In genomic region chr13:30373727-30374126, GRCh38 we compare ENCODE assay signal across 13 cellular contexts. TPM values are rescaled to one million over a fixed set of nuclear protein-coding genes. Genes with fewer than 3 reads are reported as not detected.
DNase-seq lines count a peak whose midpoint lies in the region; ATAC-seq and TF ChIP-seq lines count a peak whose summit lies in the region.
"Had no signal": no experiment of that assay in that cellular context is flagged by ENCODE, and none has a peak within 500 bp of the region (broad histone marks: within the 10 kb centered on the region; RNA-seq: fewer than 3 reads in every experiment).

No MANE protein-coding gene starts in this region.

- H3K4me2 ChIP-seq in PC-3 (ENCODE audit: low read length): no peak overlapping the region
- H3K4me2 ChIP-seq in smooth muscle cell: no peak overlapping the region
- H3K4me2 ChIP-seq: SK-N-SH had no signal

- 88% methylated on average over 9 of the region's 9 CpGs for WGBS in smooth muscle cell (ENCODE audit: low lambda C conversion rate)

- H3K9ac ChIP-seq in mucosa of rectum (ENCODE audit: low read depth in 1 of 2, low read length in 2 of 2) (no peak overlapping the region), PC-3 (ENCODE audit: low read length) (no peak overlapping the region), smooth muscle cell (ENCODE audit: low read depth) (no peak overlapping the region)
- H3K9ac ChIP-seq: SK-N-SH had no signal

- no peaks in the 10 kb centered on the region for H3F3A ChIP-seq in PC-3 (ENCODE audit: low read length, unreplicated experiment)
- no peaks in the 10 kb centered on the region for H3F3A ChIP-seq in smooth muscle cell (ENCODE audit: low read depth)

- BruUV-seq in PC-3 (replicated peaks; lab: Mats Ljungman, UMichigan): no TSS peak

- DNase-seq in GM06990 (ENCODE audit: extremely low read depth, insufficient read length): no peak
- DNase-seq in activated CD4-positive, alpha-beta T cell treated with anti-CD3 and anti-CD28 coated beads for 36 hours: peak; percentile 67
- no peak for DNase-seq in right atrium auricular region (ENCODE audit: low spot score)
- DNase-seq in PC-3: no peak
- DNase-seq in smooth muscle cell (lab: John Stamatoyannopoulos, UW; ENCODE audit: unreplicated experiment): no peak
- DNase-seq: DMS 273 treated with DMSO at 0.1 percent for 48 hours, posterior cingulate gyrus, SK-N-SH had no signal

- H3K4me3 Mint-ChIP-seq in activated CD4-positive, alpha-beta T cell treated with anti-CD3 and anti-CD28 coated beads for 36 hours: peak overlapping the region; percentile 45

- H4K20me1 ChIP-seq in PC-3 (ENCODE audit: low read length) (no peaks in the 10 kb centered on the region), smooth muscle cell (ENCODE audit: low read depth) (no peaks in the 10 kb centered on the region)

- peak overlapping the region; percentile 83 for H3K27ac Mint-ChIP-seq in activated CD4-positive, alpha-beta T cell treated with anti-CD3 and anti-CD28 coated beads for 36 hours

- H3K4me1 Mint-ChIP-seq in activated CD4-positive, alpha-beta T cell treated with anti-CD3 and anti-CD28 coated beads for 36 hours: peaks cover 89% of the 10 kb centered on the region

- peak overlapping the region; percentile 83 to 84 for H3K27ac ChIP-seq in mucosa of rectum (ENCODE audit: low read depth in 2 of 2, low read length in 2 of 2)
- H3K27ac ChIP-seq in right atrium auricular region: no peak overlapping the region
- H3K27ac ChIP-seq in PC-3 (ENCODE audit: low read length): no peak overlapping the region
- H3K27ac ChIP-seq in smooth muscle cell (ENCODE audit: low read depth): no peak overlapping the region
- H3K27ac ChIP-seq: cardiac muscle cell had no signal

- H3K27me3 Mint-ChIP-seq in activated CD4-positive, alpha-beta T cell treated with anti-CD3 and anti-CD28 coated beads for 36 hours: no peaks in the 10 kb centered on the region

- H3K4me1 ChIP-seq in mucosa of rectum (ENCODE audit: control insufficient read depth in 2 of 2, insufficient read depth in 2 of 2, low read length in 2 of 2) (peaks cover 9 to 27% of the 10 kb centered on the region in 2 donors), right atrium auricular region (no peaks in the 10 kb centered on the region), PC-3 (ENCODE audit: insufficient read depth, low read length) (peaks cover 15% of the 10 kb centered on the region), smooth muscle cell (ENCODE audit: low read depth) (no peaks in the 10 kb centered on the region)

- H3K36me3 ChIP-seq in GM06990 (ENCODE audit: control insufficient read depth, insufficient read depth, low read length): no peaks in the 10 kb centered on the region
- H3K36me3 ChIP-seq in mucosa of rectum (ENCODE audit: control insufficient read depth in 2 of 2, insufficient read depth in 2 of 2, low read length in 2 of 2): no peaks in the 10 kb centered on the region
- no peaks in the 10 kb centered on the region for H3K36me3 ChIP-seq in right atrium auricular region
- no peaks in the 10 kb centered on the region for H3K36me3 ChIP-seq in PC-3 (ENCODE audit: low read depth, low read length)
- no peaks in the 10 kb centered on the region for H3K36me3 ChIP-seq in smooth muscle cell (ENCODE audit: low read depth)
- H3K36me3 ChIP-seq: cardiac muscle cell had no signal

- H3K9me3 Mint-ChIP-seq in activated CD4-positive, alpha-beta T cell treated with anti-CD3 and anti-CD28 coated beads for 36 hours (ENCODE audit: low read depth): no peaks in the 10 kb centered on the region

- peaks cover 5% of the 10 kb centered on the region for H3K36me3 Mint-ChIP-seq in activated CD4-positive, alpha-beta T cell treated with anti-CD3 and anti-CD28 coated beads for 36 hours (ENCODE audit: low read depth)

- CTCF ChIA-PET in activated CD4-positive, alpha-beta T cell treated with anti-CD3 and anti-CD28 coated beads for 36 hours (lab: Charles Lee): interaction anchor here (0.7 to 2.6 kb wide), 8 partner anchors 9 to 261 kb away, joined by 3 to 9 read pairs (median 4); no protein-coding TSS in a partner anchor
- CTCF ChIA-PET in PC-3 (lab: Charles Lee): no interaction called here

- intact Hi-C loops in activated CD4-positive, alpha-beta T cell treated with anti-CD3 and anti-CD28 coated beads for 36 hours (cut with DNase I, micrococcal nuclease): loop anchor here (2.0 to 10.0 kb wide), 8 partner anchors 34 to 671 kb away; partner anchors contain the start of genes USPL1 (in 2 of the 2) and KATNAL1 (in 1 of the 2)
- intact Hi-C loops in PC-3 (cut with micrococcal nuclease): no loop called here

- no peaks in the 10 kb centered on the region for H3K27me3 ChIP-seq in GM06990 (replicated peaks; ENCODE audit: control insufficient read depth, insufficient read depth, low read length)
- H3K27me3 ChIP-seq in mucosa of rectum (ENCODE audit: control insufficient read depth in 2 of 2, insufficient read depth in 2 of 2, low read length in 2 of 2): no peaks in the 10 kb centered on the region
- no peaks in the 10 kb centered on the region for H3K27me3 ChIP-seq in right atrium auricular region
- no peaks in the 10 kb centered on the region for H3K27me3 ChIP-seq in PC-3 (ENCODE audit: low read length)
- H3K27me3 ChIP-seq in smooth muscle cell (ENCODE audit: low read depth): no peaks in the 10 kb centered on the region
- H3K27me3 ChIP-seq: cardiac muscle cell had no signal

- POLR2A ChIA-PET in activated CD4-positive, alpha-beta T cell treated with anti-CD3 and anti-CD28 coated beads for 36 hours (lab: Charles Lee): interaction anchor here (1.8 kb wide), 1 partner anchor 92 kb away, joined by 9 read pairs; the partner anchor contains the start of gene HMGB1
- POLR2A ChIA-PET in PC-3 (lab: Charles Lee; ENCODE audit: unreplicated experiment): interaction anchor here (0.7 kb wide), 1 partner anchor 20 kb away, joined by 5 read pairs; no protein-coding TSS in a partner anchor

- H2AFZ ChIP-seq in PC-3 (ENCODE audit: low read length): no peak overlapping the region
- no peak overlapping the region for H2AFZ ChIP-seq in smooth muscle cell (ENCODE audit: low read depth)

- TF ChIP-seq CTCF in GM06990 (IDR thresholded peaks at IDR 0.05; ENCODE audit: insufficient read depth, low read length, poor library complexity, severe bottlenecking): no peak
- no peak for TF ChIP-seq CTCF in right atrium auricular region (IDR thresholded peaks at IDR 0.05)
- no peak for TF ChIP-seq CTCF in PC-3 (conservative IDR thresholded peaks at IDR 0.05; ENCODE audit: low read depth, low read length)
- TF ChIP-seq CTCF in smooth muscle cell (IDR thresholded peaks at IDR 0.05; ENCODE audit: borderline replicate concordance, insufficient read depth, poor library complexity, severe bottlenecking): no peak

- ATAC-seq in GM21619 (IDR thresholded peaks at IDR 0.05; ENCODE audit: unreplicated experiment): peak; percentile 25
- ATAC-seq in activated CD4-positive, alpha-beta T cell treated with anti-CD3 and anti-CD28 coated beads for 36 hours: no peak
- ATAC-seq in PC-3: no peak
- no peak for ATAC-seq in GM19455 (IDR thresholded peaks at IDR 0.05; ENCODE audit: unreplicated experiment)

- no peaks in the 10 kb centered on the region for H3K9me3 ChIP-seq in mucosa of rectum (ENCODE audit: control insufficient read depth in 2 of 2, low read length in 2 of 2)
- H3K9me3 ChIP-seq in right atrium auricular region: no peaks in the 10 kb centered on the region
- H3K9me3 ChIP-seq in PC-3 (ENCODE audit: low read length): no peaks in the 10 kb centered on the region
- H3K9me3 ChIP-seq in smooth muscle cell (replicated peaks; ENCODE audit: low read depth): no peaks in the 10 kb centered on the region
- H3K9me3 ChIP-seq: SK-N-SH had no signal

- H3K79me2 ChIP-seq in PC-3 (ENCODE audit: low read length): no peaks in the 10 kb centered on the region
- no peaks in the 10 kb centered on the region for H3K79me2 ChIP-seq in smooth muscle cell (ENCODE audit: low read depth)

- no peaks in the 10 kb centered on the region for H3K9me2 ChIP-seq in PC-3 (replicated peaks; ENCODE audit: low read length)
- H3K9me2 ChIP-seq: SK-N-SH had no signal

- H3K4me3 ChIP-seq in GM06990 (replicated peaks; ENCODE audit: low read depth, low read length) (peak overlapping the region; percentile 16; the same call in 1 of the 2 replicates), mucosa of rectum (ENCODE audit: low read length in 2 of 2) (no peak overlapping the region), right atrium auricular region (no peak overlapping the region), PC-3 (ENCODE audit: low read length) (no peak overlapping the region), smooth muscle cell (no peak overlapping the region)
- H3K4me3 ChIP-seq: cardiac muscle cell had no signal

RNA-seq across cellular contexts. Expression of gene UBE2L5, which starts 48.6 kb away (rescaled TPM):
- total RNA-seq in activated CD4-positive, alpha-beta T cell treated with anti-CD3 and anti-CD28 coated beads for 36 hours: under 1 TPM in 1 of 2 experiments, not detected in 1; 0.11 TPM
- total RNA-seq in right atrium auricular region: 1 to 10 TPM in 1 of 2 donors, not detected in 1; 1.1 TPM
- not detected in 2 replicates for total RNA-seq in PC-3 (2014; rRNA removed)
- not detected in 2 replicates for total RNA-seq in smooth muscle cell
- 0.89 TPM in 1 of 2 replicates, not detected in the other for polyA plus RNA-seq in smooth muscle cell
- total RNA-seq: temporal lobe had no signal
- polyA plus RNA-seq: cardiac muscle cell had no signal

Comparison
In these comparisons a context has a peak if more than half of its experiments do, and no peak if none do; other contexts are left out.
1. H3K27ac ChIP-seq: peak in mucosa of rectum (2 of 2); none in right atrium auricular region (0 of 2), PC-3 (single experiment) and smooth muscle cell (single experiment).